In the genomic region with DNA sequence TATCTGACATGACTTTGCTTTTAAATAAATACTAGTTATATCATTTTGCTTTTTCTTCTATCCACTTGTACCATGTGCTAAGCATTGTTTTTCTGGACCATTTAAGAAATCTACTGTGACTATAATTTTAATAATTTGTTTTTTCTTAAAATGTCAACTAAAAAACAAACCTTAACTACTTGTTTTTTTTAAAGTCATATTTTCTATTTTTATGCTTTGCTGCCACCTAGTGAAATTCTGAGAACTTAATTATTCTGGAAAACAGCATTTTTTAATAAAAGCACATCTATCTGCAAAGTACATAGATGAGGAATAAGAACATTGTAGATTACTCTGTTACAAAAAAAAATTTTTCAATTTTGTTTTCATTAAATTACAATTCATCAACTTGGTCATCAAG, we compare ENCODE assay signal across 10 cellular contexts. TPM values are rescaled to one million over a fixed set of nuclear protein-coding genes. Genes with fewer than 3 reads are reported as not detected.
A peak's percentile ranks its signal among the peaks of the same experiment; 100 is the strongest.
DNase-seq lines count a peak whose midpoint lies in the region; ATAC-seq and TF ChIP-seq lines count a peak whose summit lies in the region.
"Had no signal": no experiment of that assay in that cellular context is flagged by ENCODE, and none has a peak within 500 bp of the region (broad histone marks: within the 10 kb centered on the region; RNA-seq: fewer than 3 reads in every experiment).

No MANE protein-coding gene starts in this region.

- H3K79me2 ChIP-seq in DND-41 (ENCODE audit: insufficient read depth, low read length) (no peaks in the 10 kb centered on the region), MM.1S (ENCODE audit: low read length) (no peaks in the 10 kb centered on the region)

- H2AFZ ChIP-seq in DND-41 (ENCODE audit: low read depth, low read length) (no peak overlapping the region), MM.1S (ENCODE audit: low read length) (no peak overlapping the region)

- H3K4me3 ChIP-seq in DND-41 (ENCODE audit: low read depth in 1 of 2, low read length in 2 of 2) (no peak overlapping the region), MM.1S (ENCODE audit: low read length) (no peak overlapping the region), body of pancreas (no peak overlapping the region)
- H3K4me3 ChIP-seq: SK-N-MC, spleen had no signal

- peak; percentile 58 for TF ChIP-seq CTCF in DND-41 (IDR thresholded peaks at IDR 0.05; ENCODE audit: borderline replicate concordance, extremely low read depth, low read length, poor library complexity, severe bottlenecking)
- TF ChIP-seq CTCF in MM.1S (IDR thresholded peaks at IDR 0.05; ENCODE audit: low read length) = peak; percentile 41
- peak in 6 of 7 experiments; percentile 24 to 52 (median 42) for TF ChIP-seq CTCF in body of pancreas (IDR thresholded peaks at IDR 0.05)

- H3K4me2 ChIP-seq in DND-41 (ENCODE audit: insufficient read depth, low read length) (no peak overlapping the region), MM.1S (ENCODE audit: low read depth, low read length) (no peak overlapping the region)

- peaks cover 41% of the 10 kb centered on the region; the same call in 1 of the 2 replicates for H3K36me3 ChIP-seq in DND-41 (ENCODE audit: insufficient read depth, low read length)
- 0 out of 2 replicates have a peak, but pooled peaks cover 5% of the 10 kb centered on the region for H3K36me3 ChIP-seq in MM.1S (replicated peaks; ENCODE audit: insufficient read depth, low read length)
- H3K36me3 ChIP-seq in body of pancreas (replicated peaks in 1 of 2; ENCODE audit: insufficient read depth in 1 of 2, low read depth in 2 of 2) = peaks cover 0 to 5% of the 10 kb centered on the region in 2 donors

- H3K9me3 Mint-ChIP-seq in stimulated activated memory B cell treated with anti-CD40 and anti-IgM and Interleukin-4, amounts not matched to agents 10 μg/mL and 1 μg/mL and 100 μg/mL, for 72 hours = no peaks in the 10 kb centered on the region

- H3K9me3 ChIP-seq in DND-41 (ENCODE audit: insufficient read depth, low read length, severe bottlenecking) (no peaks in the 10 kb centered on the region), MM.1S (replicated peaks; ENCODE audit: insufficient read depth, low read length) (no peaks in the 10 kb centered on the region), body of pancreas (no peaks in the 10 kb centered on the region)
- H3K9me3 ChIP-seq: spleen had no signal

- no peaks in the 10 kb centered on the region for H3K4me1 ChIP-seq in DND-41 (ENCODE audit: insufficient read depth, low read length)
- no peaks in the 10 kb centered on the region for H3K4me1 ChIP-seq in MM.1S (ENCODE audit: low read length)
- H3K4me1 ChIP-seq in body of pancreas = no peaks in the 10 kb centered on the region
- H3K4me1 ChIP-seq: spleen had no signal

- H3K9me2 ChIP-seq in MM.1S (replicated peaks; ENCODE audit: insufficient read depth, low read length) = no peaks in the 10 kb centered on the region

- H3K36me3 Mint-ChIP-seq in stimulated activated memory B cell treated with anti-CD40 and anti-IgM and Interleukin-4, amounts not matched to agents 10 μg/mL and 1 μg/mL and 100 μg/mL, for 72 hours = peaks cover 41% of the 10 kb centered on the region

- H3K4me1 Mint-ChIP-seq in stimulated activated memory B cell treated with anti-CD40 and anti-IgM and Interleukin-4, amounts not matched to agents 10 μg/mL and 1 μg/mL and 100 μg/mL, for 72 hours = no peaks in the 10 kb centered on the region

- no peak for TF ChIP-seq POLR2A in body of pancreas (IDR thresholded peaks at IDR 0.05)

- H3K27me3 Mint-ChIP-seq in stimulated activated memory B cell treated with anti-CD40 and anti-IgM and Interleukin-4, amounts not matched to agents 10 μg/mL and 1 μg/mL and 100 μg/mL, for 72 hours = no peaks in the 10 kb centered on the region

- intact Hi-C loops in body of pancreas (cut with DNase I) = no loop called here

- H3K9ac ChIP-seq in DND-41 (ENCODE audit: low read depth, low read length) = no peak overlapping the region
- H3K9ac ChIP-seq in MM.1S (ENCODE audit: low read length) = no peak overlapping the region

- no peaks in the 10 kb centered on the region for H4K20me1 ChIP-seq in DND-41 (ENCODE audit: insufficient read depth, low read length)
- no peaks in the 10 kb centered on the region for H4K20me1 ChIP-seq in MM.1S (ENCODE audit: insufficient read depth, low read length)

- H3K27me3 ChIP-seq in DND-41 (ENCODE audit: insufficient read depth, low read length, poor library complexity) (no peaks in the 10 kb centered on the region), MM.1S (replicated peaks; ENCODE audit: insufficient read depth, low read length) (no peaks in the 10 kb centered on the region), body of pancreas (no peaks in the 10 kb centered on the region)
- H3K27me3 ChIP-seq: spleen had no signal

- H3K27ac ChIP-seq in DND-41 (ENCODE audit: low read length) (no peak overlapping the region), MM.1S (ENCODE audit: low read length) (no peak overlapping the region), body of pancreas (no peak overlapping the region)
- H3K27ac ChIP-seq: SK-N-MC, spleen had no signal

- H3F3A ChIP-seq in MM.1S (ENCODE audit: insufficient read depth, low read length) = no peaks in the 10 kb centered on the region

- H3K27ac Mint-ChIP-seq in stimulated activated memory B cell treated with anti-CD40 and anti-IgM and Interleukin-4, amounts not matched to agents 10 μg/mL and 1 μg/mL and 100 μg/mL, for 72 hours = no peak overlapping the region

- H3K4me3 Mint-ChIP-seq in stimulated activated memory B cell treated with anti-CD40 and anti-IgM and Interleukin-4, amounts not matched to agents 10 μg/mL and 1 μg/mL and 100 μg/mL, for 72 hours = no peak overlapping the region

- ATAC-seq in DND-41 (ENCODE audit: insufficient read depth, low read depth) (no peak), body of pancreas (no peak), GM19324 (IDR thresholded peaks at IDR 0.05; ENCODE audit: low FRiP score, unreplicated experiment) (no peak)
- no peak for ATAC-seq in stimulated activated memory B cell treated with anti-CD40 and anti-IgM and Interleukin-4, amounts not matched to agents 10 μg/mL and 1 μg/mL and 100 μg/mL, for 72 hours
- ATAC-seq in activated CD4-positive, CD25-positive, alpha-beta regulatory T cell treated with anti-CD3 and anti-CD28 coated beads, Interleukin-2, amount 50 U/mL, for 24 hours = no peak

- DNase-seq in DND-41 = no peak
- DNase-seq in MM.1S = peak; percentile 27
- DNase-seq in body of pancreas = no peak
- DNase-seq in myocyte (ENCODE audit: low read depth) = peak; percentile 33
- DNase-seq in NCI-H1048 (lab: John Stamatoyannopoulos, UW) = no peak
- DNase-seq: spleen had no signal

RNA-seq across cellular contexts. Expression of gene ORC5, which starts 47.4 kb away (rescaled TPM):
- total RNA-seq in body of pancreas (10 to 100 TPM; 12.9 to 17.6 TPM), myocyte (18.7 and 34.4 TPM in 2 replicates)
- 13.5 TPM for polyA plus RNA-seq in myocyte (2012)

Comparison
In these comparisons a context has a peak if more than half of its experiments do, and no peak if none do; other contexts are left out.
1. DNase-seq: peak in MM.1S (single experiment) and myocyte (single experiment); none in DND-41 (single experiment), body of pancreas (0 of 4) and NCI-H1048 (single experiment).
2. Peak in every context shown above with its lines, with median percentiles within 50 percentile points of each other: CTCF ChIP-seq.